9 cellular contexts compared by ENCODE assay signal in genomic region chr2:234164499-234165409, GRCh38.
DNase-seq lines count a peak whose midpoint lies in the region; ATAC-seq, FAIRE-seq and TF ChIP-seq lines count a peak whose summit lies in the region.
"Had no signal": no experiment of that assay in that cellular context is flagged by ENCODE, and none has a peak within 500 bp of the region (broad histone marks: within the 10 kb centered on the region; RNA-seq: fewer than 3 reads in every experiment).

No MANE protein-coding gene starts in this region.

- no TSS peak for BruUV-seq in endothelial cell of umbilical vein (replicated peaks; lab: Mats Ljungman, UMichigan)

- no peaks in the 10 kb centered on the region for H3K79me2 ChIP-seq in endothelial cell of umbilical vein (ENCODE audit: control insufficient read depth, insufficient read depth, low read length)

- intact Hi-C loops in endothelial cell of umbilical vein (cut with micrococcal nuclease): no loop called here

- TF ChIP-seq POLR2A in endothelial cell of umbilical vein (IDR thresholded peaks at IDR 0.05; ENCODE audit: low read depth, low read length): no peak
- TF ChIP-seq POLR2A in tibial nerve (IDR thresholded peaks at IDR 0.05): no peak

- ATAC-seq in GM21619 (IDR thresholded peaks at IDR 0.05; ENCODE audit: unreplicated experiment): peak; percentile 63

- H3K4me3 Mint-ChIP-seq in activated CD4-positive, alpha-beta T cell treated with anti-CD3 and anti-CD28 coated beads, Interleukin-2, amount 10 ng/mL, durations not matched to agents 7 days and 5 days: no peak overlapping the region
- H3K4me3 Mint-ChIP-seq: activated naive CD4-positive, alpha-beta T cell treated with anti-CD3 and anti-CD28 coated beads, Interleukin-2, amount 50 U/mL, for 24 hours had no signal

- no peak overlapping the region for H3K4me2 ChIP-seq in endothelial cell of umbilical vein (ENCODE audit: insufficient read depth, low read length)

- no peak for FAIRE-seq in endothelial cell of umbilical vein (lab: Jason Lieb, UNC)
- FAIRE-seq in RCC 7860 (lab: Jason Lieb, UNC): no peak

- no peak for TF ChIP-seq EP300 in tibial nerve (IDR thresholded peaks at IDR 0.05)

- dilution Hi-C loops in endothelial cell of umbilical vein (cut with MboI; ENCODE audit: extremely low pct_ligation_motif_present, low sequenced_read_pairs): no loop called here

- H3K27ac ChIP-seq in endothelial cell of umbilical vein (ENCODE audit: insufficient read depth, low read depth, low read length): no peak overlapping the region
- peak overlapping the region in 1 of 4 donors; percentile 28 for H3K27ac ChIP-seq in tibial nerve

- peak overlapping the region; percentile 5 for H2AFZ ChIP-seq in endothelial cell of umbilical vein (ENCODE audit: low read depth, low read length)

- H3K36me3 Mint-ChIP-seq in activated CD4-positive, alpha-beta T cell treated with anti-CD3 and anti-CD28 coated beads, Interleukin-2, amount 10 ng/mL, durations not matched to agents 7 days and 5 days (ENCODE audit: low read depth): peaks cover 2% of the 10 kb centered on the region
- H3K36me3 Mint-ChIP-seq: activated naive CD4-positive, alpha-beta T cell treated with anti-CD3 and anti-CD28 coated beads, Interleukin-2, amount 50 U/mL, for 24 hours had no signal

- DNase-seq in activated CD4-positive, alpha-beta T cell treated with anti-CD3 and anti-CD28 coated beads, Interleukin-2, amount 10 ng/mL, durations not matched to agents 7 days and 5 days: peak; percentile 46
- DNase-seq in endothelial cell of umbilical vein (ENCODE audit: low read depth, low spot score) (peak; percentile 33), RCC 7860 (ENCODE audit: low spot score) (no peak), tibial nerve (ENCODE audit: low spot score in 2 of 2) (no peak)
- DNase-seq in stimulated activated CD8-positive, alpha-beta memory T cell treated with anti-CD3 and anti-CD28 coated beads, Interleukin-7, amount 100 ng/mL, for 1 hour (ENCODE audit: low read depth in 2 of 2): peak; percentile 14 to 18
- no peak for DNase-seq in NK-92 treated with Interleukin-12 subunit alpha and Interleukin-12 subunit beta, amount 100 ng/mL, for 24 hours (lab: John Stamatoyannopoulos, UW)
- DNase-seq: NCI-H446 treated with DMSO at 0.1 percent for 48 hours had no signal

- H3K4me3 ChIP-seq in endothelial cell of umbilical vein (replicated peaks in 1 of 3; ENCODE audit: insufficient read depth in 1 of 3, low read depth in 1 of 3, low read length in 3 of 3) (no peak overlapping the region), tibial nerve (no peak overlapping the region)

- no peak overlapping the region for H3K9ac ChIP-seq in endothelial cell of umbilical vein (replicated peaks; ENCODE audit: extremely low read depth, insufficient read depth, low read length)

- no peaks in the 10 kb centered on the region for H3K36me3 ChIP-seq in endothelial cell of umbilical vein (ENCODE audit: control insufficient read depth in 2 of 2, extremely low read depth in 1 of 2, insufficient read depth in 2 of 2, low read length in 2 of 2)
- no peaks in the 10 kb centered on the region for H3K36me3 ChIP-seq in tibial nerve

- H3K9me3 Mint-ChIP-seq in activated CD4-positive, alpha-beta T cell treated with anti-CD3 and anti-CD28 coated beads, Interleukin-2, amount 10 ng/mL, durations not matched to agents 7 days and 5 days: peaks cover 6% of the 10 kb centered on the region
- H3K9me3 Mint-ChIP-seq: activated naive CD4-positive, alpha-beta T cell treated with anti-CD3 and anti-CD28 coated beads, Interleukin-2, amount 50 U/mL, for 24 hours had no signal

- no peaks in the 10 kb centered on the region for H4K20me1 ChIP-seq in endothelial cell of umbilical vein (replicated peaks; ENCODE audit: control insufficient read depth, extremely low read depth, insufficient read depth, low read length)

- no peaks in the 10 kb centered on the region for H3K27me3 Mint-ChIP-seq in activated CD4-positive, alpha-beta T cell treated with anti-CD3 and anti-CD28 coated beads, Interleukin-2, amount 10 ng/mL, durations not matched to agents 7 days and 5 days
- H3K27me3 Mint-ChIP-seq: activated naive CD4-positive, alpha-beta T cell treated with anti-CD3 and anti-CD28 coated beads, Interleukin-2, amount 50 U/mL, for 24 hours had no signal

- 65 to 80% methylated on average over 18 to 19 of the region's 19 CpGs for WGBS in tibial nerve, 2 donors

- TF ChIP-seq CTCF in endothelial cell of umbilical vein (IDR thresholded peaks at IDR 0.05; ENCODE audit: extremely low read depth in 1 of 2, insufficient read depth in 1 of 2, low read depth in 1 of 2, low read length in 2 of 2) (no peak), tibial nerve (IDR thresholded peaks at IDR 0.05) (no peak)

- H3K9me3 ChIP-seq in endothelial cell of umbilical vein (replicated peaks; ENCODE audit: control insufficient read depth, insufficient read depth, low read length): no peaks in the 10 kb centered on the region
- no peaks in the 10 kb centered on the region for H3K9me3 ChIP-seq in tibial nerve

- CTCF ChIA-PET in activated CD4-positive, alpha-beta T cell treated with anti-CD3 and anti-CD28 coated beads, Interleukin-2, amount 10 ng/mL, durations not matched to agents 7 days and 5 days (lab: Charles Lee): interaction anchor here (0.6 to 1.6 kb wide), 3 partner anchors 29 to 640 kb away, joined by 3 to 4 read pairs (median 3); no protein-coding TSS in a partner anchor
- CTCF ChIA-PET in endothelial cell of umbilical vein (lab: Charles Lee): interaction anchor here (0.6 to 1.0 kb wide), 2 partner anchors 10 to 89 kb away, joined by 3 read pairs; no protein-coding TSS in a partner anchor

- no peaks in the 10 kb centered on the region for H3K27me3 ChIP-seq in endothelial cell of umbilical vein (ENCODE audit: control insufficient read depth in 2 of 2, insufficient read depth in 2 of 2, low read length in 2 of 2)
- H3K27me3 ChIP-seq in tibial nerve: no peaks in the 10 kb centered on the region

- POLR2A ChIA-PET in activated CD4-positive, alpha-beta T cell treated with anti-CD3 and anti-CD28 coated beads, Interleukin-2, amount 10 ng/mL, durations not matched to agents 7 days and 5 days (lab: Charles Lee): no interaction called here
- POLR2A ChIA-PET in endothelial cell of umbilical vein (lab: Charles Lee): no interaction called here

- peak overlapping the region; percentile 43 for H3K27ac Mint-ChIP-seq in activated CD4-positive, alpha-beta T cell treated with anti-CD3 and anti-CD28 coated beads, Interleukin-2, amount 10 ng/mL, durations not matched to agents 7 days and 5 days

- no peaks in the 10 kb centered on the region for H3K9me1 ChIP-seq in endothelial cell of umbilical vein (replicated peaks; ENCODE audit: control insufficient read depth, extremely low read depth, insufficient read depth, low read length)

- H3K4me1 Mint-ChIP-seq in activated CD4-positive, alpha-beta T cell treated with anti-CD3 and anti-CD28 coated beads, Interleukin-2, amount 10 ng/mL, durations not matched to agents 7 days and 5 days: peaks cover 29% of the 10 kb centered on the region

- peaks cover 2% of the 10 kb centered on the region for H3K4me1 ChIP-seq in endothelial cell of umbilical vein (ENCODE audit: control insufficient read depth, extremely low read depth, insufficient read depth, low read length)
- peaks cover 0 to 22% (median 0%) of the 10 kb centered on the region in 4 donors for H3K4me1 ChIP-seq in tibial nerve

TF ChIP-seq in endothelial cell of umbilical vein, 7 proteins besides CTCF, POLR2A, EP300 and RAD21:
- TF ChIP-seq MAX (IDR thresholded peaks at IDR 0.05; ENCODE audit: insufficient read depth, insufficient read length): peak; percentile 20
- no peak for TF ChIP-seq GATA2 (IDR thresholded peaks at IDR 0.05; ENCODE audit: insufficient read depth, insufficient read length, low read depth, low read length)

Comparison
In these comparisons a context has a peak if more than half of its experiments do, and no peak if none do; other contexts are left out.
1. DNase-seq: peak in activated CD4-positive, alpha-beta T cell treated with anti-CD3 and anti-CD28 coated beads, Interleukin-2, amount 10 ng/mL, durations not matched to agents 7 days and 5 days (single experiment), endothelial cell of umbilical vein (single experiment) and stimulated activated CD8-positive, alpha-beta memory T cell treated with anti-CD3 and anti-CD28 coated beads, Interleukin-7, amount 100 ng/mL, for 1 hour (2 of 2); none in NK-92 treated with Interleukin-12 subunit alpha and Interleukin-12 subunit beta, amount 100 ng/mL, for 24 hours (single experiment), RCC 7860 (single experiment) and tibial nerve (0 of 2).